In genomic region chr11:75562836-75563484, GRCh38 we compare ENCODE assay signal across 8 cellular contexts. TPM values are rescaled to one million over a fixed set of nuclear protein-coding genes. Genes with fewer than 3 reads are reported as not detected.
DNase-seq lines count a peak whose midpoint lies in the region; ATAC-seq, FAIRE-seq and TF ChIP-seq lines count a peak whose summit lies in the region.
"Had no signal": no experiment of that assay in that cellular context is flagged by ENCODE, and none has a peak within 500 bp of the region (broad histone marks: within the 10 kb centered on the region; RNA-seq: fewer than 3 reads in every experiment).

No MANE protein-coding gene starts in this region.

- peak overlapping the region; percentile 87 for H3K56ac ChIP-seq in H1 (replicated peaks; ENCODE audit: insufficient read length, low read depth, low read length)

- H3K79me2 ChIP-seq in H1 (ENCODE audit: control insufficient read depth in 1 of 2, insufficient read depth in 2 of 2, low read length in 2 of 2), result peaks cover 11 to 61% of the 10 kb centered on the region in 2 experiments

- peak overlapping the region; percentile 69 for H4K5ac ChIP-seq in H1 (ENCODE audit: insufficient read length, low read depth, low read length)

- TF ChIP-seq CTCF in RWPE2 (IDR thresholded peaks at IDR 0.05; ENCODE audit: poor library complexity, severe bottlenecking) (no peak), H1 (IDR thresholded peaks at IDR 0.05; ENCODE audit: control extremely low read depth in 1 of 3, insufficient read depth in 1 of 3, low read depth in 1 of 3, low read length in 3 of 3) (no peak)

- H4K8ac ChIP-seq in H1 (ENCODE audit: extremely low read depth, insufficient read depth, low read length), result peak overlapping the region; percentile 91; the same call in 1 of the 2 replicates

- peak overlapping the region; percentile 65 to 91 (median 78) for H3K9ac ChIP-seq in H1 (replicated peaks in 1 of 4; ENCODE audit: extremely low read depth in 1 of 4, low read depth in 3 of 4, low read length in 3 of 4)
- H3K9ac ChIP-seq in mucosa of stomach (ENCODE audit: low read length), result peak overlapping the region; percentile 88

- peak in 1 of 2 experiments; percentile 38; a peak in 1 of 3 replicates for TF ChIP-seq EP300 in H1 (IDR thresholded peaks at IDR 0.05; ENCODE audit: borderline replicate concordance in 1 of 2, low read depth in 2 of 2, low read length in 2 of 2)

- peak overlapping the region; percentile 92 for H3K27ac ChIP-seq in RWPE2 (ENCODE audit: poor library complexity, severe bottlenecking)
- H3K27ac ChIP-seq in H1 (ENCODE audit: low read depth, low read length), result peak overlapping the region; percentile 95

- TF ChIP-seq POLR2A in H1 (IDR thresholded peaks at IDR 0.05; ENCODE audit: control extremely low read depth in 1 of 2, low read depth in 2 of 2, low read length in 2 of 2), result peak; percentile 53 to 96

- POLR2A ChIA-PET in H1 (lab: Charles Lee; ENCODE audit: partially characterized antibody), result interaction anchor here (0.6 to 35.1 kb wide), 26 partner anchors 0 to 322 kb away, joined by 3 to 1120 read pairs (median 4); partner anchors contain the start of genes MOGAT2 and SERPINH1

- H3K9me3 ChIP-seq in HAP-1 (no peaks in the 10 kb centered on the region), RWPE2 (ENCODE audit: severe bottlenecking) (no peaks in the 10 kb centered on the region), H1 (ENCODE audit: insufficient read depth in 2 of 2, low read depth in 1 of 2, low read length in 1 of 2) (no peaks in the 10 kb centered on the region), mucosa of stomach (ENCODE audit: control insufficient read depth, low read length) (no peaks in the 10 kb centered on the region)

- H3K36me3 ChIP-seq in HAP-1 (replicated peaks) (peaks cover 29% of the 10 kb centered on the region), RWPE2 (ENCODE audit: low read depth) (peaks cover 28% of the 10 kb centered on the region), H1 (ENCODE audit: control insufficient read depth in 2 of 4, insufficient read depth in 4 of 4, low read length in 3 of 4) (peaks cover 10 to 21% (median 17%) of the 10 kb centered on the region in 4 experiments), mucosa of stomach (ENCODE audit: control insufficient read depth, insufficient read depth, low read length) (peaks cover 5% of the 10 kb centered on the region)

- H2AFZ ChIP-seq in H1 (ENCODE audit: low read length), result no peak overlapping the region

- in situ Hi-C loops in HAP-1 (cut with MboI; ENCODE audit: low sequenced_read_pairs), result no loop called here

- H3K4me1 ChIP-seq in HAP-1 (peaks cover 13% of the 10 kb centered on the region), RWPE2 (ENCODE audit: insufficient read depth, poor library complexity, severe bottlenecking) (peaks cover 15% of the 10 kb centered on the region), H1 (replicated peaks in 1 of 4; ENCODE audit: control insufficient read depth in 3 of 4, insufficient read depth in 4 of 4, low read length in 3 of 4) (peaks cover 10 to 52% (median 35%) of the 10 kb centered on the region in 4 experiments), mucosa of stomach (ENCODE audit: control insufficient read depth, insufficient read depth, low read length) (peaks cover 46% of the 10 kb centered on the region)

- peaks cover 10% of the 10 kb centered on the region; the same call in 1 of the 2 replicates for H3K79me1 ChIP-seq in H1 (ENCODE audit: low read depth, low read length)

- no peak for TF ChIP-seq RAD21 in H1 (IDR thresholded peaks at IDR 0.05 in 1 of 2, conservative IDR thresholded peaks at IDR 0.05 in 1 of 2; ENCODE audit: low read depth in 2 of 2, low read length in 2 of 2)

- H2BK5ac ChIP-seq in H1 (ENCODE audit: low read depth, low read length), result peak overlapping the region; percentile 96

- peak overlapping the region; percentile 45; the same call in 1 of the 2 replicates for H2AK5ac ChIP-seq in H1 (ENCODE audit: low read depth, low read length)

- H3K4me3 ChIP-seq in HAP-1 (peak overlapping the region; percentile 74), RWPE2 (ENCODE audit: severe bottlenecking) (peak overlapping the region; percentile 60), H1 (ENCODE audit: extremely low read depth in 1 of 4, insufficient read depth in 2 of 4, low read depth in 3 of 4, low read length in 4 of 4) (peak overlapping the region; percentile 62 to 93 (median 84)), mucosa of stomach (ENCODE audit: low read length) (peak overlapping the region; percentile 99)

- peak overlapping the region; percentile 95 for H3K18ac ChIP-seq in H1 (ENCODE audit: extremely low read depth, low read length)

- H4K20me1 ChIP-seq in H1 (replicated peaks in 1 of 2; ENCODE audit: control insufficient read depth in 1 of 2, insufficient read depth in 2 of 2, low read length in 2 of 2), result peaks cover 5 to 14% of the 10 kb centered on the region in 2 experiments

- DNase-seq in HAP-1 (ENCODE audit: low spot score in 2 of 2) (peak; percentile 86 to 91), RWPE2 (ENCODE audit: low spot score) (no peak), H1 (ENCODE audit: low read depth in 1 of 2, low spot score in 2 of 2) (peak in 1 of 2 experiments; percentile 79), NCI-H2107 (lab: John Stamatoyannopoulos, UW) (no peak)
- no peak for DNase-seq in stimulated activated CD4-positive, alpha-beta T cell treated with anti-CD3 and anti-CD28 coated beads, Interleukin-4, amount 100 ng/mL, for 4 hours

- no peak overlapping the region for H2BK20ac ChIP-seq in H1 (ENCODE audit: low read length)

- no peak overlapping the region; the same call in 1 of the 2 replicates for H2BK15ac ChIP-seq in H1 (ENCODE audit: low read length)

- CTCF ChIA-PET in H1 (lab: Charles Lee; ENCODE audit: partially characterized antibody), result interaction anchor here (0.7 to 17.4 kb wide), 12 partner anchors 3 to 118 kb away, joined by 3 to 344 read pairs (median 8); partner anchors contain the start of gene SERPINH1

- peak overlapping the region; percentile 82 to 95 for H3K4me2 ChIP-seq in H1 (ENCODE audit: insufficient read depth in 1 of 2, low read depth in 2 of 2, low read length in 2 of 2)

- 2% methylated on average over 14 of the region's 16 CpGs; no CpG with 5 or more reads in 1 of the 2 experiments for WGBS in H1 (ENCODE audit: extremely low coverage in 1 of 2, insufficient coverage in 1 of 2, insufficient read length in 1 of 2, insufficient replicate concordance in 2 of 2, low coverage in 1 of 2, low lambda C conversion rate in 2 of 2, missing lambda C conversion rate in 1 of 2), 2 experiments

- no peak for FAIRE-seq in H1 (lab: Jason Lieb, UNC)
- FAIRE-seq: endometrium had no signal

- H3K23ac ChIP-seq in H1 (ENCODE audit: insufficient read length), result no peak overlapping the region

- H2BK12ac ChIP-seq in H1 (ENCODE audit: low read depth, low read length), result peak overlapping the region; percentile 82

- H3K23me2 ChIP-seq in H1 (ENCODE audit: low read depth, low read length), result peaks cover 12% of the 10 kb centered on the region

- H4K91ac ChIP-seq in H1 (replicated peaks; ENCODE audit: insufficient read length, low read length), result peak overlapping the region; percentile 91

- H3K4ac ChIP-seq in H1 (replicated peaks; ENCODE audit: insufficient read length, low read depth, low read length), result peak overlapping the region; percentile 89

- no peak overlapping the region for H3K14ac ChIP-seq in H1 (ENCODE audit: insufficient read length)

- ATAC-seq in RWPE2 (ENCODE audit: low read depth), result peak; percentile 36
- ATAC-seq in GM19324 (IDR thresholded peaks at IDR 0.05; ENCODE audit: low FRiP score, unreplicated experiment), result no peak

- no peaks in the 10 kb centered on the region for H3K27me3 ChIP-seq in HAP-1 (ENCODE audit: low read depth)
- H3K27me3 ChIP-seq in RWPE2 (ENCODE audit: insufficient read depth, poor library complexity, severe bottlenecking), result no peaks in the 10 kb centered on the region
- no peaks in the 10 kb centered on the region for H3K27me3 ChIP-seq in H1 (replicated peaks in 1 of 4; ENCODE audit: control insufficient read depth in 3 of 4, extremely low read depth in 1 of 4, insufficient read depth in 3 of 4, low read length in 3 of 4)
- no peaks in the 10 kb centered on the region for H3K27me3 ChIP-seq in mucosa of stomach (ENCODE audit: control insufficient read depth, insufficient read depth, low read length)

- H2BK120ac ChIP-seq in H1 (replicated peaks; ENCODE audit: low read depth, low read length), result peak overlapping the region; percentile 60

TF ChIP-seq in H1, 55 proteins besides CTCF, POLR2A, EP300 and RAD21 (continues in another document):
- TF ChIP-seq SP4 (IDR thresholded peaks at IDR 0.05; ENCODE audit: low read length), result no peak
- TF ChIP-seq HDAC2 (IDR thresholded peaks at IDR 0.05; ENCODE audit: borderline replicate concordance in 1 of 2, low read depth in 2 of 2, low read length in 2 of 2), result 0 out of 4 replicates have a peak, but pooled peaks of 1 of the 2 experiments have one; percentile 42
- TF ChIP-seq NANOG (IDR thresholded peaks at IDR 0.05; ENCODE audit: insufficient read depth, low read depth, low read length, poor library complexity, severe bottlenecking), result no peak
- no peak for TF ChIP-seq POU5F1 (IDR thresholded peaks at IDR 0.05; ENCODE audit: low read depth, low read length)
- no peak for TF ChIP-seq HDAC6 (IDR thresholded peaks at IDR 0.05; ENCODE audit: low read depth, low read length)
- no peak for TF ChIP-seq KDM5A (IDR thresholded peaks at IDR 0.05; ENCODE audit: low read length)
- TF ChIP-seq POLR2AphosphoS5 (IDR thresholded peaks at IDR 0.05; ENCODE audit: low read depth, low read length), result peak; percentile 72
- no peak for TF ChIP-seq SAP30 (IDR thresholded peaks at IDR 0.05; ENCODE audit: insufficient read depth, insufficient replicate concordance, low read length)

RNA-seq across cellular contexts. Expression of gene SERPINH1, which starts 0.9 kb away (rescaled TPM):
- total RNA-seq in H1 (2021; fragmentation: NEBNext Ultra II Directional; extraction: Animal tissue kit (Norgen Biotek cat#: 25700)), result 420 and 424 TPM in 2 replicates
- polyA plus RNA-seq in H1 (2011; rRNA removed), result 621 and 869 TPM in 2 replicates
- 482 TPM for polyA plus RNA-seq in H1 (2011; cell fraction: cytosol; rRNA removed)
- polyA plus RNA-seq in H1 (2011; cell fraction: nucleus; rRNA removed), result 605 TPM
- 280 to 399 TPM (median 368 TPM) in 4 replicates for polyA plus RNA-seq in H1 (2012, experiment 1 of 2)
- 351 TPM for polyA plus RNA-seq in H1 (2012, experiment 2 of 2)
- polyA plus RNA-seq in H1 (2013, experiment 1 of 2), result 739 TPM
- 760 TPM for polyA plus RNA-seq in H1 (2013, experiment 2 of 2)
- polyA minus RNA-seq in H1 (2011; rRNA and poly(A)+ RNA removed), result 124 and 163 TPM in 2 replicates
- 266 TPM for polyA minus RNA-seq in H1 (2011; cell fraction: cytosol; rRNA and poly(A)+ RNA removed)
- 239 TPM for polyA minus RNA-seq in H1 (2011; cell fraction: nucleus; rRNA and poly(A)+ RNA removed)

RNA-seq across cellular contexts. Expression of gene GDPD5, which starts 37.2 kb away (rescaled TPM):
- total RNA-seq in H1 (2021; fragmentation: NEBNext Ultra II Directional; extraction: Animal tissue kit (Norgen Biotek cat#: 25700)), result 8.1 and 8.6 TPM in 2 replicates
- 7.8 and 10.2 TPM in 2 replicates for polyA plus RNA-seq in H1 (2011; rRNA removed)
- 6.4 TPM for polyA plus RNA-seq in H1 (2011; cell fraction: cytosol; rRNA removed)
- polyA plus RNA-seq in H1 (2011; cell fraction: nucleus; rRNA removed), result 27.2 TPM
- 4.8 to 10.4 TPM (median 8.0 TPM) in 4 replicates for polyA plus RNA-seq in H1 (2012, experiment 1 of 2)
- 6.2 TPM for polyA plus RNA-seq in H1 (2012, experiment 2 of 2)
- polyA plus RNA-seq in H1 (2013, experiment 1 of 2), result 10.7 TPM
- polyA plus RNA-seq in H1 (2013, experiment 2 of 2), result 10.8 TPM
- 6.0 and 7.1 TPM in 2 replicates for polyA minus RNA-seq in H1 (2011; rRNA and poly(A)+ RNA removed)
- 3.8 TPM for polyA minus RNA-seq in H1 (2011; cell fraction: cytosol; rRNA and poly(A)+ RNA removed)
- polyA minus RNA-seq in H1 (2011; cell fraction: nucleus; rRNA and poly(A)+ RNA removed), result 8.1 TPM

Comparison
In these comparisons a context has a peak if more than half of its experiments do, and no peak if none do; other contexts are left out.
1. DNase-seq: peak in HAP-1 (2 of 2); none in RWPE2 (single experiment), stimulated activated CD4-positive, alpha-beta T cell treated with anti-CD3 and anti-CD28 coated beads, Interleukin-4, amount 100 ng/mL, for 4 hours (0 of 2) and NCI-H2107 (single experiment).
2. Peak in every context shown above with its lines, with median percentiles within 50 percentile points of each other: H3K4me3 ChIP-seq.